ENCODE assay signal across 1 cellular context in the genomic region with DNA sequence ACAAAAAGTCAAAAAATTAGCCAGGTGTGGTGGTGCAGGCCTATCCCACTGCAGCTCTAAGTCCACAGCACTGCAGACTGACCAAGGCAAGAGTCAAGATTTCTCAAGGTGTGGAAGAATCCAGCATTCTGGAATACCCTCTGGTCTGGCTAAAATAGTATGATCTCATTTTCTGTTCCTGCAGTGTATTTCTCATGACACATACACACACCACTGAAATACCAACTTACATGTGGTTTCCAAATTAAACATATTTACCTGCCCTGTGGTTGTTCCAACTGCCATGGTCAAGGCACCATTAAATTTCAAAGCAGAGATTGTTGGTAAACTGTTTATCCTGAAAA.
TF ChIP-seq lines count a peak whose summit lies in the region.

No MANE protein-coding gene starts in this region.

TF ChIP-seq in HCT116, 20 proteins besides CTCF, POLR2A, EP300 and RAD21:
- TF ChIP-seq CBX3 (IDR thresholded peaks at IDR 0.05; ENCODE audit: low read depth) (no peak), EGR1 (IDR thresholded peaks at IDR 0.05; ENCODE audit: low read depth) (no peak), SIN3A (IDR thresholded peaks at IDR 0.05; ENCODE audit: low read depth) (no peak), TCF7L2 (IDR thresholded peaks at IDR 0.05; ENCODE audit: borderline replicate concordance, extremely low read depth, insufficient read depth, insufficient read length) (no peak), EZH2phosphoT487 (IDR thresholded peaks at IDR 0.05; ENCODE audit: borderline replicate concordance) (no peak), FOSL1 (IDR thresholded peaks at IDR 0.05; ENCODE audit: low read depth) (no peak), ELF1 (IDR thresholded peaks at IDR 0.05; ENCODE audit: borderline replicate concordance, low read depth) (no peak), JUND (IDR thresholded peaks at IDR 0.05) (no peak), POLR2AphosphoS5 (IDR thresholded peaks at IDR 0.05; ENCODE audit: low read depth, low read length) (no peak), SP1 (IDR thresholded peaks at IDR 0.05; ENCODE audit: low read depth) (no peak), SRF (IDR thresholded peaks at IDR 0.05; ENCODE audit: low read depth) (no peak), EZH2 (IDR thresholded peaks at IDR 0.05) (no peak), ZNF274 (IDR thresholded peaks at IDR 0.05; ENCODE audit: low read depth, low read length) (no peak)
- TF ChIP-seq, protein P1, sequence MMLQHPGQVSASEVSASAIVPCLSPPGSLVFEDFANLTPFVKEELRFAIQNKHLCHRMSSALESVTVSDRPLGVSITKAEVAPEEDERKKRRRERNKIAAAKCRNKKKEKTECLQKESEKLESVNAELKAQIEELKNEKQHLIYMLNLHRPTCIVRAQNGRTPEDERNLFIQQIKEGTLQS (IDR thresholded peaks at IDR 0.05) = no peak
- TF ChIP-seq, protein P2, sequence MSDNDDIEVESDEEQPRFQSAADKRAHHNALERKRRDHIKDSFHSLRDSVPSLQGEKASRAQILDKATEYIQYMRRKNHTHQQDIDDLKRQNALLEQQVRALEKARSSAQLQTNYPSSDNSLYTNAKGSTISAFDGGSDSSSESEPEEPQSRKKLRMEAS (IDR thresholded peaks at IDR 0.05) = no peak
- TF ChIP-seq, protein P3, sequence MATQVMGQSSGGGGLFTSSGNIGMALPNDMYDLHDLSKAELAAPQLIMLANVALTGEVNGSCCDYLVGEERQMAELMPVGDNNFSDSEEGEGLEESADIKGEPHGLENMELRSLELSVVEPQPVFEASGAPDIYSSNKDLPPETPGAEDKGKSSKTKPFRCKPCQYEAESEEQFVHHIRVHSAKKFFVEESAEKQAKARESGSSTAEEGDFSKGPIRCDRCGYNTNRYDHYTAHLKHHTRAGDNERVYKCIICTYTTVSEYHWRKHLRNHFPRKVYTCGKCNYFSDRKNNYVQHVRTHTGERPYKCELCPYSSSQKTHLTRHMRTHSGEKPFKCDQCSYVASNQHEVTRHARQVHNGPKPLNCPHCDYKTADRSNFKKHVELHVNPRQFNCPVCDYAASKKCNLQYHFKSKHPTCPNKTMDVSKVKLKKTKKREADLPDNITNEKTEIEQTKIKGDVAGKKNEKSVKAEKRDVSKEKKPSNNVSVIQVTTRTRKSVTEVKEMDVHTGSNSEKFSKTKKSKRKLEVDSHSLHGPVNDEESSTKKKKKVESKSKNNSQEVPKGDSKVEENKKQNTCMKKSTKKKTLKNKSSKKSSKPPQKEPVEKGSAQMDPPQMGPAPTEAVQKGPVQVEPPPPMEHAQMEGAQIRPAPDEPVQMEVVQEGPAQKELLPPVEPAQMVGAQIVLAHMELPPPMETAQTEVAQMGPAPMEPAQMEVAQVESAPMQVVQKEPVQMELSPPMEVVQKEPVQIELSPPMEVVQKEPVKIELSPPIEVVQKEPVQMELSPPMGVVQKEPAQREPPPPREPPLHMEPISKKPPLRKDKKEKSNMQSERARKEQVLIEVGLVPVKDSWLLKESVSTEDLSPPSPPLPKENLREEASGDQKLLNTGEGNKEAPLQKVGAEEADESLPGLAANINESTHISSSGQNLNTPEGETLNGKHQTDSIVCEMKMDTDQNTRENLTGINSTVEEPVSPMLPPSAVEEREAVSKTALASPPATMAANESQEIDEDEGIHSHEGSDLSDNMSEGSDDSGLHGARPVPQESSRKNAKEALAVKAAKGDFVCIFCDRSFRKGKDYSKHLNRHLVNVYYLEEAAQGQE (IDR thresholded peaks at IDR 0.05; ENCODE audit: low read depth) = no peak
